In the genomic region with DNA sequence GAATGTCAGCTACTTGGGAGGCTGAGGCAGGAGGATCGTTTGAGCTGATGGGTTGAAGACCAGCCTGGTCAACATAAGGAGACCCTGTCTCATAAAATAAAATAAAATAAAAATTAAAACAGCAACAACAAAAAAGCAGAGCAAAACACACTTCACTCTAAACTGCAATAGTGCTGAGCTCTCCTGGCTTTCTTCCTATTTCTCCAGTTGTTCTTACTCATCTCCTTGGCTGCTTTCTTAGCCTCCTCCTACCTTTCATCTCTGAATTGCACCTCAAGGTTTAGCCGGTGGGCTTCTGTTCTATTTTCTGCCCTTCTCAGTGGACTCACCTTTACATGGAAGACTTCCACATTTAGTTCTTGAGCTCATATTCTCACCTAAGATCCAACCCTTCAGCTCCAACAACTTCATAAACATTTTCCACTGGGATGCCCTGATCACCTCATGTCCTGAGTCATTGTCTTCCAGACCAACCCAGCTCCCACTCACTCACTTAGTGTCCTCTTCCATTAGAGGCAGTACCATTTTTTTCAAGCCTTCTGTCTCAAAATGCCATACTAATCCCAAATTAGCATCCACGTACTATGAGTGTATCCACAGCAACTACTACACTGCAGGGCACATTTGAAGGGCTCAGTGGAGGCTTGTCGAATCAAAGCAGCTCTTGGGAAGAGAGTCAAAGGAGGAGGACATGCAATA, we compare ENCODE assay signal across 28 cellular contexts.
"Had no signal": no experiment of that assay in that cellular context is flagged by ENCODE, and none has a peak within 500 bp of the region (broad histone marks: within the 10 kb centered on the region; RNA-seq: fewer than 3 reads in every experiment).

No MANE protein-coding gene starts in this region.

- H3K27ac ChIP-seq: foreskin keratinocyte, heart left ventricle, parathyroid adenoma, psoas muscle, sigmoid colon, transverse colon had no signal

- H3K36me3 Mint-ChIP-seq: WTC11 had no signal

- H3K27me3 ChIP-seq: foreskin keratinocyte, heart left ventricle, sigmoid colon, transverse colon had no signal

- H2AFZ ChIP-seq: parathyroid adenoma had no signal

- H3K36me3 ChIP-seq: heart left ventricle, sigmoid colon, transverse colon had no signal

- DNase-seq: activated CD4-positive, alpha-beta memory T cell treated with anti-CD3 and anti-CD28 coated beads, Interleukin-2, amount 10 ng/mL, durations not matched to agents 7 days and 5 days; activated CD4-positive, alpha-beta T cell treated with anti-CD3 and anti-CD28 coated beads for 1 hour; activated CD4-positive, alpha-beta T cell treated with anti-CD3 and anti-CD28 coated beads, Interleukin-2, amount 10 ng/mL, durations not matched to agents 7 days and 5 days; activated CD8-positive, alpha-beta memory T cell treated with anti-CD3 and anti-CD28 coated beads, Interleukin-2, amount 50 U/mL, for 48 hours; activated gamma-delta T cell; activated naive CD4-positive, alpha-beta T cell treated with anti-CD3 and anti-CD28 coated beads, Interleukin-2, amount 50 U/mL, for 16 hours; activated T-cell treated with anti-CD3 and anti-CD28 coated beads, Interleukin-2, amount 50 U/mL, for 24 hours; amniotic stem cell; central memory CD4-positive, alpha-beta T cell; dermis blood vessel endothelial cell; effector CD4-positive, alpha-beta T cell; erythroblast; foreskin keratinocyte; heart left ventricle; midbrain; naive thymus-derived CD4-positive, alpha-beta T cell; psoas muscle; sigmoid colon; stimulated activated CD4-positive, alpha-beta T cell treated with anti-CD3 and anti-CD28 coated beads, Interleukin-15, amount 100 ng/mL, for 24 hours; stimulated activated CD4-positive, alpha-beta T cell treated with anti-CD3 and anti-CD28 coated beads, Interleukin-2, amount 100 ng/mL, for 24 hours; stimulated activated naive CD4-positive, alpha-beta T cell; T-helper 17 cell; T1000; transverse colon had no signal

- H3K27ac Mint-ChIP-seq: activated CD4-positive, alpha-beta memory T cell treated with anti-CD3 and anti-CD28 coated beads, Interleukin-2, amount 10 ng/mL, durations not matched to agents 7 days and 5 days; activated CD4-positive, alpha-beta T cell treated with anti-CD3 and anti-CD28 coated beads, Interleukin-2, amount 10 ng/mL, durations not matched to agents 7 days and 5 days; activated T-cell treated with anti-CD3 and anti-CD28 coated beads, Interleukin-2, amount 50 U/mL, for 24 hours; memory B cell; naive thymus-derived CD4-positive, alpha-beta T cell; T-helper 17 cell; WTC11 had no signal

- H3K79me2 ChIP-seq: parathyroid adenoma had no signal

- H3K4me2 ChIP-seq: smooth muscle cell had no signal

- ATAC-seq: foreskin keratinocyte; heart left ventricle; naive thymus-derived CD4-positive, alpha-beta T cell; psoas muscle; T-helper 17 cell; WTC11 had no signal

- H3K4me3 Mint-ChIP-seq: activated CD4-positive, alpha-beta memory T cell treated with anti-CD3 and anti-CD28 coated beads, Interleukin-2, amount 10 ng/mL, durations not matched to agents 7 days and 5 days; activated CD4-positive, alpha-beta T cell treated with anti-CD3 and anti-CD28 coated beads, Interleukin-2, amount 10 ng/mL, durations not matched to agents 7 days and 5 days; activated T-cell treated with anti-CD3 and anti-CD28 coated beads, Interleukin-2, amount 50 U/mL, for 24 hours; memory B cell; naive thymus-derived CD4-positive, alpha-beta T cell; T-helper 17 cell; WTC11 had no signal

- H3K9me3 Mint-ChIP-seq: activated CD4-positive, alpha-beta memory T cell treated with anti-CD3 and anti-CD28 coated beads, Interleukin-2, amount 10 ng/mL, durations not matched to agents 7 days and 5 days; activated CD4-positive, alpha-beta T cell treated with anti-CD3 and anti-CD28 coated beads, Interleukin-2, amount 10 ng/mL, durations not matched to agents 7 days and 5 days; activated T-cell treated with anti-CD3 and anti-CD28 coated beads, Interleukin-2, amount 50 U/mL, for 24 hours; memory B cell; naive thymus-derived CD4-positive, alpha-beta T cell; WTC11 had no signal

- H3K27me3 Mint-ChIP-seq: activated T-cell treated with anti-CD3 and anti-CD28 coated beads, Interleukin-2, amount 50 U/mL, for 24 hours; T-helper 17 cell had no signal

- H3K4me3 ChIP-seq: heart left ventricle, psoas muscle, sigmoid colon, smooth muscle cell, transverse colon had no signal

- H3K4me1 ChIP-seq: parathyroid adenoma, psoas muscle, sigmoid colon, transverse colon had no signal
